Comparison of ENCODE assay signal across 10 cellular contexts in the genomic region with DNA sequence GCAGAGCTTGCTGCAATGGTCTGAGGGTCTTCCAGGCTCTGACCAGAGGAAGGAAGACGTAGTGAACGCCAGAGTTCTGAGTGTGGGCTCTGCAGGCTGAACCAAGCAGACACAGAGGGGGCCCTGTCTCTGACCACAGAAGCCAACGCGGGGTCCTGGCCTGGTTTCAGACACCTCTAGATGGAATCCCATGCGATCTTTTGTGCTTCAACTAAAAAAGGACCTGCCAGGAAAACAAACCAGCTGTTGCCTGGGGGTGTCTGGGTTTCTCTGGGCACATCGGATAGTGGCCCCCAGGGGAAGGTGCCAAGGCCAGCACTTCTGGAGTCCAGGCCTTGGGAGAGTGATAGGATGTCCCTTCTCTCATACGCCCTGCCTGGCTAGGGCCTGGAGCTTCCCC. TPM values are rescaled to one million over a fixed set of nuclear protein-coding genes. Genes with fewer than 3 reads are reported as not detected.
"Had no signal": no experiment of that assay in that cellular context is flagged by ENCODE, and none has a peak within 500 bp of the region (broad histone marks: within the 10 kb centered on the region; RNA-seq: fewer than 3 reads in every experiment).

No MANE protein-coding gene starts in this region.

- ATAC-seq: GM23338, HCT116 had no signal

- H3K4me1 Mint-ChIP-seq: GM23338 had no signal

- H3K9ac ChIP-seq: KMS-11 had no signal

- H3K36me3 ChIP-seq: HAP-1 had no signal

- FAIRE-seq: H1, H54, HTR-8/SVneo had no signal

- H3K27ac Mint-ChIP-seq: GM23338 had no signal

- H3K27ac ChIP-seq: KMS-11 had no signal

- H3K9me3 ChIP-seq: HAP-1 had no signal

- H3K4me3 ChIP-seq: GM23338, HAP-1 had no signal

- H3K9me3 Mint-ChIP-seq: GM23338 had no signal

- DNase-seq: IMR-90, KBM-7 had no signal

- H3K4me3 Mint-ChIP-seq: GM23338 had no signal

RNA-seq across cellular contexts. Expression of a gene that starts 12.9 kb away (rescaled TPM):
- total RNA-seq: GM23338, HT-29, IMR-90 had no signal
- polyA plus RNA-seq: IMR-90 had no signal
